In genomic region chr3:188296761-188297689, GRCh38 we compare ENCODE assay signal across 8 cellular contexts.
DNase-seq lines count a peak whose midpoint lies in the region; TF ChIP-seq lines count a peak whose summit lies in the region.

No MANE protein-coding gene starts in this region.

- no peaks in the 10 kb centered on the region for H3K36me3 ChIP-seq in PC-9 (ENCODE audit: low read depth)
- H3K36me3 ChIP-seq in MM.1S (replicated peaks; ENCODE audit: insufficient read depth, low read length): no peaks in the 10 kb centered on the region

- no peaks in the 10 kb centered on the region for H3K9me3 ChIP-seq in PC-9 (ENCODE audit: insufficient read depth, low read depth)
- no peaks in the 10 kb centered on the region for H3K9me3 ChIP-seq in MM.1S (replicated peaks; ENCODE audit: insufficient read depth, low read length)

- H3K4me3 ChIP-seq in PC-9 (peak overlapping the region; percentile 2; the same call in 1 of the 2 replicates), retinal pigment epithelial cell (ENCODE audit: low read length) (no peak overlapping the region), MM.1S (ENCODE audit: low read length) (no peak overlapping the region)

- DNase-seq in GM03348 (ENCODE audit: low spot score) (peak; percentile 56), PC-9 (peak in 1 of 2 experiments; percentile 89), fibroblast of the conjunctiva (ENCODE audit: low read depth) (peak; percentile 56), retinal pigment epithelial cell (ENCODE audit: low read depth) (peak; percentile 66), SW480 (ENCODE audit: low spot score) (no peak), hepatic stellate cell (ENCODE audit: low spot score) (no peak), MM.1S (no peak), occipital lobe (lab: John Stamatoyannopoulos, UW) (no peak)

- H3K4me2 ChIP-seq in PC-9: peak overlapping the region; percentile 56
- H3K4me2 ChIP-seq in MM.1S (ENCODE audit: low read depth, low read length): no peak overlapping the region

- CTCF ChIA-PET in PC-9 (lab: Charles Lee): interaction anchor here (0.6 kb wide), 2 partner anchors 13 to 375 kb away, joined by 4 read pairs; no protein-coding TSS in a partner anchor

- no peaks in the 10 kb centered on the region for H3K27me3 ChIP-seq in PC-9 (ENCODE audit: insufficient read depth, low read depth)
- no peaks in the 10 kb centered on the region; the same call in 1 of the 2 replicates for H3K27me3 ChIP-seq in MM.1S (replicated peaks; ENCODE audit: insufficient read depth, low read length)

- intact Hi-C loops in PC-9 (cut with micrococcal nuclease; ENCODE audit: unreplicated experiment): loop anchor here (5.0 to 10.0 kb wide), 2 partner anchors 378 to 655 kb away; no protein-coding TSS in a partner anchor

- H3K9ac ChIP-seq in MM.1S (ENCODE audit: low read length): no peak overlapping the region

- POLR2A ChIA-PET in PC-9 (lab: Charles Lee; ENCODE audit: unreplicated experiment): no interaction called here

- BruUV-seq in PC-9 (replicated peaks; lab: Mats Ljungman, UMichigan): no TSS peak

- H2AFZ ChIP-seq in PC-9 (no peak overlapping the region), MM.1S (ENCODE audit: low read length) (no peak overlapping the region)

- H3K9me2 ChIP-seq in PC-9 (ENCODE audit: insufficient read depth) (peaks cover 6% of the 10 kb centered on the region; the same call in 1 of the 2 replicates), MM.1S (replicated peaks; ENCODE audit: insufficient read depth, low read length) (no peaks in the 10 kb centered on the region)

- peaks cover 38% of the 10 kb centered on the region for H3F3A ChIP-seq in PC-9 (ENCODE audit: insufficient read depth, low read depth)
- no peaks in the 10 kb centered on the region for H3F3A ChIP-seq in MM.1S (ENCODE audit: insufficient read depth, low read length)

- H3K4me1 ChIP-seq in PC-9 (replicated peaks; ENCODE audit: insufficient read depth) (peaks cover 55% of the 10 kb centered on the region), MM.1S (ENCODE audit: low read length) (no peaks in the 10 kb centered on the region)

- H3K27ac ChIP-seq in PC-9: peak overlapping the region; percentile 77
- H3K27ac ChIP-seq in MM.1S (ENCODE audit: low read length): no peak overlapping the region

- H3K79me2 ChIP-seq in PC-9 (ENCODE audit: low read depth) (peaks cover 53% of the 10 kb centered on the region), MM.1S (ENCODE audit: low read length) (no peaks in the 10 kb centered on the region)

- TF ChIP-seq CTCF in PC-9 (conservative IDR thresholded peaks at IDR 0.05) (no peak), retinal pigment epithelial cell (conservative IDR thresholded peaks at IDR 0.05; ENCODE audit: low read depth, low read length) (no peak), MM.1S (IDR thresholded peaks at IDR 0.05; ENCODE audit: low read length) (no peak)

- H4K20me1 ChIP-seq in PC-9 (ENCODE audit: insufficient read depth) (0 out of 2 replicates have a peak, but pooled peaks cover 3% of the 10 kb centered on the region), MM.1S (ENCODE audit: insufficient read depth, low read length) (no peaks in the 10 kb centered on the region)

Comparison
In these comparisons a context has a peak if more than half of its experiments do, and no peak if none do; other contexts are left out.
1. DNase-seq: peak in GM03348 (single experiment), fibroblast of the conjunctiva (single experiment) and retinal pigment epithelial cell (single experiment); none in SW480 (single experiment), hepatic stellate cell (single experiment), MM.1S (single experiment) and occipital lobe (single experiment).